16 cellular contexts compared by ENCODE assay signal in genomic region chr3:9105421-9105820, GRCh38.
"Had no signal": no experiment of that assay in that cellular context is flagged by ENCODE, and none has a peak within 500 bp of the region (broad histone marks: within the 10 kb centered on the region; RNA-seq: fewer than 3 reads in every experiment).

No MANE protein-coding gene starts in this region.

- H3K27me3 ChIP-seq: ascending aorta, upper lobe of right lung had no signal

- ATAC-seq: activated CD4-positive, alpha-beta T cell treated with anti-CD3 and anti-CD28 coated beads for 36 hours; left cardiac atrium; mucosa of descending colon; natural killer cell; sciatic nerve; upper lobe of right lung had no signal

- H3K4me3 ChIP-seq: ascending aorta, mucosa of descending colon, upper lobe of right lung had no signal

- H3K4me1 Mint-ChIP-seq: activated CD4-positive, alpha-beta memory T cell treated with anti-CD3 and anti-CD28 coated beads, Interleukin-2, amount 10 ng/mL, durations not matched to agents 7 days and 5 days; activated CD4-positive, alpha-beta T cell treated with anti-CD3 and anti-CD28 coated beads for 36 hours; immature natural killer cell; natural killer cell had no signal

- H3K4me3 Mint-ChIP-seq: activated CD4-positive, alpha-beta memory T cell treated with anti-CD3 and anti-CD28 coated beads, Interleukin-2, amount 10 ng/mL, durations not matched to agents 7 days and 5 days; activated CD4-positive, alpha-beta T cell treated with anti-CD3 and anti-CD28 coated beads for 36 hours; immature natural killer cell; natural killer cell; T-helper 2 cell treated with Interferon-gamma antibody and Interleukin-4, amounts not matched to agents 5 μg/mL and 100 μg/mL, for 36 hours had no signal

- H3K27ac Mint-ChIP-seq: activated CD4-positive, alpha-beta memory T cell treated with anti-CD3 and anti-CD28 coated beads, Interleukin-2, amount 10 ng/mL, durations not matched to agents 7 days and 5 days; activated CD4-positive, alpha-beta T cell treated with anti-CD3 and anti-CD28 coated beads for 36 hours; immature natural killer cell; natural killer cell; T-helper 2 cell treated with Interferon-gamma antibody and Interleukin-4, amounts not matched to agents 5 μg/mL and 100 μg/mL, for 36 hours had no signal

- DNase-seq: activated CD4-positive, alpha-beta memory T cell treated with anti-CD3 and anti-CD28 coated beads, Interleukin-2, amount 10 ng/mL, durations not matched to agents 7 days and 5 days; activated CD4-positive, alpha-beta T cell treated with anti-CD3 and anti-CD28 coated beads for 36 hours; activated naive CD4-positive, alpha-beta T cell; hippocampal formation; immature natural killer cell; left cardiac atrium; mucosa of descending colon; natural killer cell; stimulated activated CD4-positive, alpha-beta T cell treated with anti-CD3 and anti-CD28 coated beads, Interleukin-12 subunit alpha, Interleukin-12 subunit beta, amount 100 ng/mL, for 4 hours; stimulated activated naive CD4-positive, alpha-beta T cell; substantia nigra; SW 1271; upper lobe of right lung had no signal

- H3K27me3 Mint-ChIP-seq: activated CD4-positive, alpha-beta T cell treated with anti-CD3 and anti-CD28 coated beads for 36 hours had no signal

- H3K36me3 ChIP-seq: ascending aorta, upper lobe of right lung had no signal

- H3K27ac ChIP-seq: ascending aorta, upper lobe of right lung had no signal

- H3K9me3 ChIP-seq: ascending aorta, mucosa of descending colon, upper lobe of right lung had no signal

- H3K9me3 Mint-ChIP-seq: activated CD4-positive, alpha-beta memory T cell treated with anti-CD3 and anti-CD28 coated beads, Interleukin-2, amount 10 ng/mL, durations not matched to agents 7 days and 5 days; immature natural killer cell; natural killer cell; T-helper 2 cell treated with Interferon-gamma antibody and Interleukin-4, amounts not matched to agents 5 μg/mL and 100 μg/mL, for 36 hours had no signal

- H3K36me3 Mint-ChIP-seq: immature natural killer cell, natural killer cell had no signal

- H3K4me1 ChIP-seq: ascending aorta, upper lobe of right lung had no signal
